In genomic region chr6:2275207-2275891, GRCh38 we compare ENCODE assay signal across 19 cellular contexts. TPM values are rescaled to one million over a fixed set of nuclear protein-coding genes. Genes with fewer than 3 reads are reported as not detected.
DNase-seq lines count a peak whose midpoint lies in the region; TF ChIP-seq lines count a peak whose summit lies in the region.
"Had no signal": no experiment of that assay in that cellular context is flagged by ENCODE, and none has a peak within 500 bp of the region (broad histone marks: within the 10 kb centered on the region; RNA-seq: fewer than 3 reads in every experiment).

No MANE protein-coding gene starts in this region.

- H3K27me3 ChIP-seq in brain microvascular endothelial cell (replicated peaks) = no peaks in the 10 kb centered on the region
- H3K27me3 ChIP-seq: adrenal gland, colonic mucosa had no signal

- TF ChIP-seq CTCF in brain microvascular endothelial cell (IDR thresholded peaks at IDR 0.05; ENCODE audit: low read depth, low read length, missing control alignments) = no peak

- H3K4me1 Mint-ChIP-seq in activated CD4-positive, alpha-beta T cell treated with anti-CD3 and anti-CD28 coated beads, Interleukin-2, amount 10 ng/mL, durations not matched to agents 7 days and 5 days = no peaks in the 10 kb centered on the region

- in situ Hi-C loops in brain microvascular endothelial cell (cut with HindIII; ENCODE audit: low pct_ligation_motif_present, low sequenced_read_pairs) = no loop called here

- no peak for DNase-seq in activated CD4-positive, alpha-beta T cell treated with anti-CD3 and anti-CD28 coated beads, Interleukin-2, amount 10 ng/mL, durations not matched to agents 7 days and 5 days
- DNase-seq in activated CD4-positive, alpha-beta T cell treated with anti-CD3 and anti-CD28 coated beads, Interleukin-2, amount 50 U/mL, for 48 hours = no peak
- DNase-seq in brain microvascular endothelial cell = peak; percentile 10
- DNase-seq in iris pigment epithelial cell (ENCODE audit: low read depth) = peak; percentile 60
- no peak for DNase-seq in activated naive CD4-positive, alpha-beta T cell treated with anti-CD3 and anti-CD28 coated beads, Interleukin-2, amount 50 U/mL, for 16 hours
- no peak for DNase-seq in stimulated activated naive CD4-positive, alpha-beta T cell treated with Interleukin-2 at 50 U/mL for 16 hours (lab: John Stamatoyannopoulos, UW)
- no peak for DNase-seq in OCI-M2 (lab: John Stamatoyannopoulos, UW; ENCODE audit: unreplicated experiment)
- DNase-seq in activated CD8-positive, alpha-beta memory T cell treated with anti-CD3 and anti-CD28 coated beads for 24 hours = no peak
- DNase-seq: activated CD4-positive, alpha-beta memory T cell treated with anti-CD3 and anti-CD28 coated beads for 36 hours; adrenal gland; colonic mucosa; H7; NCI-H2029 treated with DMSO at 0.1 percent for 48 hours; NCI-H524 treated with DMSO at 0.1 percent for 48 hours; PC-9; posterior cingulate gyrus had no signal

- H3K4me3 Mint-ChIP-seq in activated CD4-positive, alpha-beta T cell treated with anti-CD3 and anti-CD28 coated beads, Interleukin-2, amount 10 ng/mL, durations not matched to agents 7 days and 5 days = no peak overlapping the region
- H3K4me3 Mint-ChIP-seq: activated CD4-positive, alpha-beta memory T cell treated with anti-CD3 and anti-CD28 coated beads for 36 hours; activated T-helper 1 cell treated with anti-CD3 and anti-CD28 coated beads, Interleukin-12 subunit alpha, Interleukin-12 subunit beta, Interleukin-2, Interleukin-4 antibody, amounts not matched to agents 30 ng/mL and 10 ng/mL and 1 ng/mL, durations not matched to agents 14 hours and 24 hours and 36 hours had no signal

- H3K27ac ChIP-seq in brain microvascular endothelial cell = no peak overlapping the region
- H3K27ac ChIP-seq: 22Rv1, adrenal gland, colonic mucosa, PC-9, SK-N-MC had no signal

- no peak overlapping the region for H3K4me3 ChIP-seq in brain microvascular endothelial cell (ENCODE audit: low read depth, low read length)
- H3K4me3 ChIP-seq: adrenal gland, colonic mucosa, PC-9, SK-N-MC had no signal

- peaks cover 13% of the 10 kb centered on the region for H3K9me3 Mint-ChIP-seq in activated CD4-positive, alpha-beta T cell treated with anti-CD3 and anti-CD28 coated beads, Interleukin-2, amount 10 ng/mL, durations not matched to agents 7 days and 5 days

- H3K27ac Mint-ChIP-seq in activated CD4-positive, alpha-beta T cell treated with anti-CD3 and anti-CD28 coated beads, Interleukin-2, amount 10 ng/mL, durations not matched to agents 7 days and 5 days = peak overlapping the region; percentile 21
- H3K27ac Mint-ChIP-seq: activated CD4-positive, alpha-beta memory T cell treated with anti-CD3 and anti-CD28 coated beads for 36 hours; activated T-helper 1 cell treated with anti-CD3 and anti-CD28 coated beads, Interleukin-12 subunit alpha, Interleukin-12 subunit beta, Interleukin-2, Interleukin-4 antibody, amounts not matched to agents 30 ng/mL and 10 ng/mL and 1 ng/mL, durations not matched to agents 14 hours and 24 hours and 36 hours had no signal

- CTCF ChIA-PET in activated CD4-positive, alpha-beta T cell treated with anti-CD3 and anti-CD28 coated beads, Interleukin-2, amount 10 ng/mL, durations not matched to agents 7 days and 5 days (lab: Charles Lee) = no interaction called here

- peaks cover 39% of the 10 kb centered on the region for H3K36me3 Mint-ChIP-seq in activated CD4-positive, alpha-beta T cell treated with anti-CD3 and anti-CD28 coated beads, Interleukin-2, amount 10 ng/mL, durations not matched to agents 7 days and 5 days (ENCODE audit: low read depth)

- no peaks in the 10 kb centered on the region for H3K36me3 ChIP-seq in brain microvascular endothelial cell (replicated peaks)
- H3K36me3 ChIP-seq: colonic mucosa had no signal

- POLR2A ChIA-PET in activated CD4-positive, alpha-beta T cell treated with anti-CD3 and anti-CD28 coated beads, Interleukin-2, amount 10 ng/mL, durations not matched to agents 7 days and 5 days (lab: Charles Lee) = no interaction called here

- no peaks in the 10 kb centered on the region for H3K27me3 Mint-ChIP-seq in activated CD4-positive, alpha-beta T cell treated with anti-CD3 and anti-CD28 coated beads, Interleukin-2, amount 10 ng/mL, durations not matched to agents 7 days and 5 days
- H3K27me3 Mint-ChIP-seq: activated CD4-positive, alpha-beta memory T cell treated with anti-CD3 and anti-CD28 coated beads for 36 hours had no signal

RNA-seq across cellular contexts. Expression of gene GMDS, which starts 29.9 kb away (rescaled TPM):
- total RNA-seq in activated CD4-positive, alpha-beta T cell treated with anti-CD3 and anti-CD28 coated beads, Interleukin-2, amount 10 ng/mL, durations not matched to agents 7 days and 5 days = 10 to 100 TPM; 31.1 to 35.9 TPM

Comparison
In these comparisons a context has a peak if more than half of its experiments do, and no peak if none do; other contexts are left out.
1. DNase-seq: peak in brain microvascular endothelial cell (single experiment) and iris pigment epithelial cell (single experiment); none in activated CD4-positive, alpha-beta T cell treated with anti-CD3 and anti-CD28 coated beads, Interleukin-2, amount 10 ng/mL, durations not matched to agents 7 days and 5 days (single experiment), activated CD4-positive, alpha-beta T cell treated with anti-CD3 and anti-CD28 coated beads, Interleukin-2, amount 50 U/mL, for 48 hours (0 of 2), activated naive CD4-positive, alpha-beta T cell treated with anti-CD3 and anti-CD28 coated beads, Interleukin-2, amount 50 U/mL, for 16 hours (single experiment), stimulated activated naive CD4-positive, alpha-beta T cell treated with Interleukin-2 at 50 U/mL for 16 hours (single experiment), OCI-M2 (single experiment) and activated CD8-positive, alpha-beta memory T cell treated with anti-CD3 and anti-CD28 coated beads for 24 hours (single experiment).